ENCODE assay signal across 8 cellular contexts in the genomic region with DNA sequence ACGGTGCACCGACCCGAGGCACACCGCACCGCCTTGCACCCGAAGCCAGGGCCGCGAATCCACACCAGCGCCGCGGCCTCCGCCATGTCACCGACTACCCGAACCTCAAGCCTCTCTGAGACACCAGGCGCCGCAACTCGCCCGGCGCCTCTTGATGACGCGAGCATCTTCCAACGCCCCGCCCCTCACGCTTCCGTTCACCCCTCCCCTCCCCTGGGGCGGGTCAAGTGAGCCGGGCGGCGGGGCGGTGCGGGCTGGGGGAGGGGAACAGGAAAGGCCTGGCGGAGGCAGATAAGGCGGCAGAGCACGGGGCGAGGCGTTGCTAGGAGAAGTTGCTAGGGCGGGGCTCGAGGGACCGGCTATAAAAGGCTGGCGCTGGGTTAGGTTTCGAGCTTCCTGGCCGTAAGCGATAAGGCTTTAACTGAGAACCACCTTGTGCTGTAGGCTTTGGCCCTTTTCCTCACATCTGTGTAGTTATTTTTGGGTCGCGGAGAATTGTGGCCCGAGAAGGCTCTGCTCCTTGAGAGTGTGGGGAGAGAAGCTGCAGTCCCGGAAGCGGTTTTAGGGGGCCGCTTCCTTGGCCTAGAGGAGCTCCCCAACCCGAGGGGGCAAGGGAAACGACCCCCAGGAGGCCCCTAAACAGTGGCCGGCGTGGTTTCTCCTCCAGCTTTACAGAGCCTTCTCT. TPM values are rescaled to one million over a fixed set of nuclear protein-coding genes. Genes with fewer than 3 reads are reported as not detected.
DNase-seq lines count a peak whose midpoint lies in the region; ATAC-seq, FAIRE-seq and TF ChIP-seq lines count a peak whose summit lies in the region.

Gene SDE2, minus strand, starts transcription at position 117 of the 685 bp plus-strand sequence. Its CDS starts 31 bp downstream, at position 86.

- peak within 1 kb of the TSS; percentile 34 to 91 for H3K4me3 ChIP-seq in body of pancreas
- peak within 1 kb of the TSS; percentile 73 to 90 (median 79) for H3K4me3 ChIP-seq in gastrocnemius medialis

- in situ Hi-C loops in gastrocnemius medialis (cut with MboI; ENCODE audit: low sequenced_read_pairs in 4 of 4), result no loop called here

- DNase-seq in NCI-H2107 treated with DMSO at 0.1 percent for 48 hours (lab: John Stamatoyannopoulos, UW; ENCODE audit: unreplicated experiment) (peak; percentile 98), body of pancreas (peak; percentile 100), iPS DF 4.7 (ENCODE audit: extremely low read depth, low spot score) (peak; percentile 93), gastrocnemius medialis (peak; percentile 100)

- TF ChIP-seq POLR2A in body of pancreas (IDR thresholded peaks at IDR 0.05) (peak; percentile 97 to 100 (median 100)), gastrocnemius medialis (IDR thresholded peaks at IDR 0.05) (peak; percentile 93 to 95)

- no peaks in the 10 kb centered on the region for H3K27me3 ChIP-seq in body of pancreas
- H3K27me3 ChIP-seq in gastrocnemius medialis, result no peaks in the 10 kb centered on the region

- TF ChIP-seq CTCF in 22Rv1 (IDR thresholded peaks at IDR 0.05) (no peak), body of pancreas (IDR thresholded peaks at IDR 0.05) (peak in 1 of 7 experiments; percentile 18), gastrocnemius medialis (IDR thresholded peaks at IDR 0.05 in 4 of 5, conservative IDR thresholded peaks at IDR 0.05 in 1 of 5) (no peak)

- peak within 1 kb of the TSS; percentile 83 for H3K27ac ChIP-seq in 22Rv1
- peak within 1 kb of the TSS; percentile 96 to 98 (median 96) for H3K27ac ChIP-seq in body of pancreas
- H3K27ac ChIP-seq in gastrocnemius medialis, result peak within 1 kb of the TSS; percentile 92 to 98 (median 93)

- H3K9me3 ChIP-seq in body of pancreas (no peaks in the 10 kb centered on the region), gastrocnemius medialis (no peaks in the 10 kb centered on the region)

- H3K4me1 ChIP-seq in body of pancreas (peaks cover 60% of the 10 kb centered on the region), gastrocnemius medialis (peaks cover 31 to 41% of the 10 kb centered on the region in 2 donors)

- peak; percentile 98 for FAIRE-seq in TTC549 (lab: Jason Lieb, UNC)

- peak; percentile 80 for ATAC-seq in GM18520 (IDR thresholded peaks at IDR 0.05; ENCODE audit: unreplicated experiment)
- peak; percentile 83 for ATAC-seq in HG03064 (IDR thresholded peaks at IDR 0.05; ENCODE audit: low read depth, unreplicated experiment)
- ATAC-seq in body of pancreas, result peak; percentile 96
- peak; percentile 85 to 87 for ATAC-seq in gastrocnemius medialis

- intact Hi-C loops in body of pancreas (cut with DNase I), result no loop called here
- intact Hi-C loops in gastrocnemius medialis (cut with DNase I; ENCODE audit: low total_unique reads), result loop anchor here (1.0 to 5.0 kb wide), 4 partner anchors 63 to 123 kb away; partner anchors contain the start of genes H3-3A, PYCR2 and TMEM63A

- WGBS in body of pancreas, 2 donors, result 0 to 1% methylated on average over 4 to 53 of the region's 53 CpGs

- H3K36me3 ChIP-seq in body of pancreas (replicated peaks in 1 of 2; ENCODE audit: insufficient read depth in 1 of 2, low read depth in 2 of 2), result no peaks in the 10 kb centered on the region
- peaks cover 0 to 9% of the 10 kb centered on the region in 2 donors for H3K36me3 ChIP-seq in gastrocnemius medialis

RNA-seq across cellular contexts. Expression of gene SDE2, which starts in this region (rescaled TPM):
- total RNA-seq in body of pancreas (10 to 100 TPM; 11.9 to 13.7 TPM), gastrocnemius medialis (10 to 100 TPM; 20.1 to 30.0 (median 23.0) TPM)

Comparison
In these comparisons a context has a peak if more than half of its experiments do, and no peak if none do; other contexts are left out.
1. Peak in every context shown above with its lines: DNase-seq, ATAC-seq, H3K4me3 ChIP-seq and H3K27ac ChIP-seq.